In genomic region chr11:83025267-83025704, GRCh38 we compare ENCODE assay signal across 1 cellular context.
TF ChIP-seq lines count a peak whose summit lies in the region.

No MANE protein-coding gene starts in this region.

TF ChIP-seq in GM23338, 12 proteins besides CTCF, POLR2A, EP300 and RAD21 (continued from another document):
- no peak for TF ChIP-seq JUNB (IDR thresholded peaks at IDR 0.05; ENCODE audit: unreplicated experiment)
- TF ChIP-seq STAT1 (IDR thresholded peaks at IDR 0.05; ENCODE audit: unreplicated experiment) = no peak
- no peak for TF ChIP-seq EZH2phosphoT487 (IDR thresholded peaks at IDR 0.05; ENCODE audit: unreplicated experiment)
- TF ChIP-seq ETS1 (IDR thresholded peaks at IDR 0.05) = no peak
- no peak for TF ChIP-seq EZH2 (IDR thresholded peaks at IDR 0.05; ENCODE audit: low read depth, unreplicated experiment)
- no peak for TF ChIP-seq POLR2AphosphoS5 (IDR thresholded peaks at IDR 0.05; ENCODE audit: low read depth)
